In the genomic region with DNA sequence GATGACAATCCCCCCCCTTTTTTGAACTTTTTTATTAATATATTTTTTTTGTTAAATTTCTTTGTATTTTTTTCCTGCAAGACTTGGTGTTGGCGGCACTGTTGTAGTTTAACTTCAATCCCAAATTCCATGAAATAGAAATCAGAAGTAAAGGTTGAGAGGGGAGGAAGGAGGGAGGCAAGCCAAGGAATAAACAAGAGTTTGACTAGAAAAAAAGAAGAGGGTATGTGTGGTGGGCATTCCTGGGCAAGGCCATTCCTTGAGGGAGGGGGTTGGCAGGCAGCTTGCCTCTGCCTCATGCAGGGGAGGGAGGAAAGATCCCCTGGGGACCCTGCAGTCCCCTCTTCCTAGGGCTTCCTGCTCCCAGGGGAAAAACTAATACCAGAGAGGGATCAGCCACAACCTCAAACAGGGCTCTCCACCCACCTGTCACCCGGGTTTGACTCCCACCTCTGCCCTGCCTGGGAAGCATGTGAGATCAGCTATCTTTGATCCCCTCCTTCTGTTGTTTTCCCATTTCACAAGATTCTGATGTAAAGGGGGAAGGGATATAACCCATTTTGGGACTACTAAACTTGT, we compare ENCODE assay signal across 8 cellular contexts. TPM values are rescaled to one million over a fixed set of nuclear protein-coding genes. Genes with fewer than 3 reads are reported as not detected.
DNase-seq lines count a peak whose midpoint lies in the region; ATAC-seq and TF ChIP-seq lines count a peak whose summit lies in the region.

No MANE protein-coding gene starts in this region.

- TF ChIP-seq POLR2A in suprapubic skin (IDR thresholded peaks at IDR 0.05): no peak

- no peak for DNase-seq in activated CD4-positive, alpha-beta T cell treated with anti-CD3 and anti-CD28 coated beads for 36 hours
- DNase-seq in activated CD4-positive, alpha-beta T cell treated with anti-CD3 and anti-CD28 coated beads for 4 hours: no peak
- DNase-seq in activated CD8-positive, alpha-beta T cell treated with anti-CD3 and anti-CD28 coated beads, Interleukin-2, amount 10 ng/mL, durations not matched to agents 7 days and 5 days: no peak
- peak in 1 of 2 donors; percentile 33 for DNase-seq in suprapubic skin (ENCODE audit: low spot score in 2 of 2)
- no peak for DNase-seq in EL
- DNase-seq in cerebellar cortex (ENCODE audit: low spot score): no peak

- peaks cover 47% of the 10 kb centered on the region for H3K4me1 ChIP-seq in suprapubic skin

- H3K9me3 ChIP-seq in iPS-18c (ENCODE audit: control insufficient read depth, insufficient read depth, low read length): peaks cover 2% of the 10 kb centered on the region
- no peaks in the 10 kb centered on the region for H3K9me3 ChIP-seq in suprapubic skin

- TF ChIP-seq CTCF in suprapubic skin (IDR thresholded peaks at IDR 0.05): no peak

- POLR2A ChIA-PET in activated CD4-positive, alpha-beta T cell treated with anti-CD3 and anti-CD28 coated beads for 36 hours (lab: Charles Lee): interaction anchor here (0.7 kb wide), 1 partner anchor 513 kb away, joined by 3 read pairs; no protein-coding TSS in a partner anchor
- POLR2A ChIA-PET in activated CD8-positive, alpha-beta T cell treated with anti-CD3 and anti-CD28 coated beads, Interleukin-2, amount 10 ng/mL, durations not matched to agents 7 days and 5 days (lab: Charles Lee): interaction anchor here (1.3 to 3.4 kb wide), 3 partner anchors 10 to 90 kb away, joined by 7 to 13 read pairs (median 12); no protein-coding TSS in a partner anchor

- H3K4me1 Mint-ChIP-seq in activated CD4-positive, alpha-beta T cell treated with anti-CD3 and anti-CD28 coated beads for 36 hours: peaks cover 19% of the 10 kb centered on the region
- peaks cover 53% of the 10 kb centered on the region for H3K4me1 Mint-ChIP-seq in activated CD8-positive, alpha-beta T cell treated with anti-CD3 and anti-CD28 coated beads, Interleukin-2, amount 10 ng/mL, durations not matched to agents 7 days and 5 days (ENCODE audit: low read depth)

- H3K27me3 ChIP-seq in suprapubic skin: peaks cover 4% of the 10 kb centered on the region

- WGBS in suprapubic skin: 70% methylated on average over 2 of the region's 2 CpGs

- peak overlapping the region; percentile 93; the same call in 1 of the 2 replicates for H3K4me3 ChIP-seq in iPS-18c (ENCODE audit: insufficient read depth, low read depth, low read length)
- H3K4me3 ChIP-seq in suprapubic skin: peak overlapping the region; percentile 67

- peak overlapping the region; percentile 92 for H3K4me3 Mint-ChIP-seq in activated CD4-positive, alpha-beta T cell treated with anti-CD3 and anti-CD28 coated beads for 36 hours
- H3K4me3 Mint-ChIP-seq in activated CD8-positive, alpha-beta T cell treated with anti-CD3 and anti-CD28 coated beads, Interleukin-2, amount 10 ng/mL, durations not matched to agents 7 days and 5 days: peak overlapping the region; percentile 100

- H3K9me3 Mint-ChIP-seq in activated CD4-positive, alpha-beta T cell treated with anti-CD3 and anti-CD28 coated beads for 36 hours (ENCODE audit: low read depth): no peaks in the 10 kb centered on the region
- H3K9me3 Mint-ChIP-seq in activated CD8-positive, alpha-beta T cell treated with anti-CD3 and anti-CD28 coated beads, Interleukin-2, amount 10 ng/mL, durations not matched to agents 7 days and 5 days (ENCODE audit: insufficient read depth): no peaks in the 10 kb centered on the region

- CTCF ChIA-PET in activated CD4-positive, alpha-beta T cell treated with anti-CD3 and anti-CD28 coated beads for 36 hours (lab: Charles Lee): interaction anchor here (0.7 to 4.3 kb wide), 7 partner anchors 10 to 540 kb away, joined by 3 to 43 read pairs (median 3); partner anchors contain the start of genes JPH4, PABPN1 and THTPA
- CTCF ChIA-PET in activated CD8-positive, alpha-beta T cell treated with anti-CD3 and anti-CD28 coated beads, Interleukin-2, amount 10 ng/mL, durations not matched to agents 7 days and 5 days (lab: Charles Lee): interaction anchor here (0.7 to 3.2 kb wide), 8 partner anchors 9 to 362 kb away, joined by 3 to 20 read pairs (median 4); partner anchors contain the start of genes PABPN1 and ZFHX2

- H3K36me3 ChIP-seq in suprapubic skin: peaks cover 12% of the 10 kb centered on the region

- peak overlapping the region; percentile 95 for H3K27ac Mint-ChIP-seq in activated CD4-positive, alpha-beta T cell treated with anti-CD3 and anti-CD28 coated beads for 36 hours
- peak overlapping the region; percentile 99 for H3K27ac Mint-ChIP-seq in activated CD8-positive, alpha-beta T cell treated with anti-CD3 and anti-CD28 coated beads, Interleukin-2, amount 10 ng/mL, durations not matched to agents 7 days and 5 days

- TF ChIP-seq EP300 in suprapubic skin (IDR thresholded peaks at IDR 0.05): no peak

- H3K27ac ChIP-seq in suprapubic skin: peak overlapping the region; percentile 56

- peaks cover 10% of the 10 kb centered on the region for H3K27me3 Mint-ChIP-seq in activated CD4-positive, alpha-beta T cell treated with anti-CD3 and anti-CD28 coated beads for 36 hours
- peaks cover 10% of the 10 kb centered on the region for H3K27me3 Mint-ChIP-seq in activated CD8-positive, alpha-beta T cell treated with anti-CD3 and anti-CD28 coated beads, Interleukin-2, amount 10 ng/mL, durations not matched to agents 7 days and 5 days (ENCODE audit: low read depth)

- intact Hi-C loops in activated CD4-positive, alpha-beta T cell treated with anti-CD3 and anti-CD28 coated beads for 36 hours (cut with DNase I, micrococcal nuclease): no loop called here

- peaks cover 18% of the 10 kb centered on the region for H3K36me3 Mint-ChIP-seq in activated CD4-positive, alpha-beta T cell treated with anti-CD3 and anti-CD28 coated beads for 36 hours (ENCODE audit: low read depth)
- peaks cover 34% of the 10 kb centered on the region for H3K36me3 Mint-ChIP-seq in activated CD8-positive, alpha-beta T cell treated with anti-CD3 and anti-CD28 coated beads, Interleukin-2, amount 10 ng/mL, durations not matched to agents 7 days and 5 days (ENCODE audit: low read depth)

- no peak for ATAC-seq in activated CD4-positive, alpha-beta T cell treated with anti-CD3 and anti-CD28 coated beads for 36 hours
- ATAC-seq in activated CD8-positive, alpha-beta T cell treated with anti-CD3 and anti-CD28 coated beads, Interleukin-2, amount 10 ng/mL, durations not matched to agents 7 days and 5 days: no peak
- ATAC-seq in GM18519 (IDR thresholded peaks at IDR 0.05; ENCODE audit: low FRiP score, unreplicated experiment): no peak

RNA-seq across cellular contexts. Expression of gene AP1G2, which starts 0.5 kb away (rescaled TPM):
- total RNA-seq in activated CD4-positive, alpha-beta T cell treated with anti-CD3 and anti-CD28 coated beads for 36 hours: 100 to 1,000 TPM; 162 to 166 TPM
- 100 to 1,000 TPM; 267 to 276 TPM for total RNA-seq in activated CD8-positive, alpha-beta T cell treated with anti-CD3 and anti-CD28 coated beads, Interleukin-2, amount 10 ng/mL, durations not matched to agents 7 days and 5 days
- total RNA-seq in suprapubic skin: 100 to 1,000 TPM; 117 to 415 (median 150) TPM

RNA-seq across cellular contexts. Expression of gene JPH4, which starts 10.5 kb away (rescaled TPM):
- total RNA-seq in activated CD4-positive, alpha-beta T cell treated with anti-CD3 and anti-CD28 coated beads for 36 hours: not detected
- total RNA-seq in activated CD8-positive, alpha-beta T cell treated with anti-CD3 and anti-CD28 coated beads, Interleukin-2, amount 10 ng/mL, durations not matched to agents 7 days and 5 days: not detected
- under 1 TPM in 3 of 4 donors, not detected in 1; 0.30 to 0.60 (median 0.30) TPM for total RNA-seq in suprapubic skin

RNA-seq across cellular contexts. Expression of gene THTPA, which starts 12.0 kb away (rescaled TPM):
- total RNA-seq in activated CD4-positive, alpha-beta T cell treated with anti-CD3 and anti-CD28 coated beads for 36 hours: 1 to 10 TPM; 8.3 to 8.5 TPM
- total RNA-seq in activated CD8-positive, alpha-beta T cell treated with anti-CD3 and anti-CD28 coated beads, Interleukin-2, amount 10 ng/mL, durations not matched to agents 7 days and 5 days: 1 to 10 TPM; 7.3 to 9.8 TPM
- total RNA-seq in suprapubic skin: 10 to 100 TPM in 2 of 4 donors, 1 to 10 TPM in 2; 7.0 to 16.7 (median 11.8) TPM

RNA-seq across cellular contexts. Expression of gene ZFHX2, which starts 16.5 kb away (rescaled TPM):
- total RNA-seq in activated CD4-positive, alpha-beta T cell treated with anti-CD3 and anti-CD28 coated beads for 36 hours: 1 to 10 TPM; 1.0 to 1.3 TPM
- 1 to 10 TPM in 1 of 2 experiments, under 1 TPM in 1; 0.90 to 1.5 TPM for total RNA-seq in activated CD8-positive, alpha-beta T cell treated with anti-CD3 and anti-CD28 coated beads, Interleukin-2, amount 10 ng/mL, durations not matched to agents 7 days and 5 days
- total RNA-seq in suprapubic skin: 1 to 10 TPM in 1 of 4 donors, under 1 TPM in 3; 0.16 to 1.4 (median 0.56) TPM
